Comparison of ENCODE assay signal across 12 cellular contexts in genomic region chr1:201748331-201748730, GRCh38.
DNase-seq lines count a peak whose midpoint lies in the region; ATAC-seq lines count a peak whose summit lies in the region.
"Had no signal": no experiment of that assay in that cellular context is flagged by ENCODE, and none has a peak within 500 bp of the region (broad histone marks: within the 10 kb centered on the region; RNA-seq: fewer than 3 reads in every experiment).

No MANE protein-coding gene starts in this region.

- DNase-seq in ACHN (peak; percentile 67), HT1080 (ENCODE audit: low read depth) (peak; percentile 97), brain pericyte (ENCODE audit: low read depth, low spot score) (peak; percentile 79), kidney tubule cell (ENCODE audit: low spot score) (peak; percentile 88), COR-L47 (lab: John Stamatoyannopoulos, UW) (no peak), RKO (ENCODE audit: low spot score) (no peak)
- DNase-seq: CD4-positive, CD25-positive, alpha-beta regulatory T cell; effector CD4-positive, alpha-beta T cell; small intestine had no signal

- in situ Hi-C loops in ACHN (cut with HindIII; ENCODE audit: low pct_ligation_motif_present, low pct_unique_long_range_greater_than_20kb, low sequenced_read_pairs): no loop called here

- ATAC-seq in GM18517 (IDR thresholded peaks at IDR 0.05; ENCODE audit: unreplicated experiment) (no peak), HG02970 (IDR thresholded peaks at IDR 0.05; ENCODE audit: low FRiP score, unreplicated experiment) (no peak)
- ATAC-seq: left lobe of liver had no signal

Comparison
In these comparisons a context has a peak if more than half of its experiments do, and no peak if none do; other contexts are left out.
1. DNase-seq: peak in ACHN (single experiment), HT1080 (single experiment), brain pericyte (single experiment) and kidney tubule cell (single experiment); none in COR-L47 (single experiment) and RKO (single experiment).